13 cellular contexts compared by ENCODE assay signal in the genomic region with DNA sequence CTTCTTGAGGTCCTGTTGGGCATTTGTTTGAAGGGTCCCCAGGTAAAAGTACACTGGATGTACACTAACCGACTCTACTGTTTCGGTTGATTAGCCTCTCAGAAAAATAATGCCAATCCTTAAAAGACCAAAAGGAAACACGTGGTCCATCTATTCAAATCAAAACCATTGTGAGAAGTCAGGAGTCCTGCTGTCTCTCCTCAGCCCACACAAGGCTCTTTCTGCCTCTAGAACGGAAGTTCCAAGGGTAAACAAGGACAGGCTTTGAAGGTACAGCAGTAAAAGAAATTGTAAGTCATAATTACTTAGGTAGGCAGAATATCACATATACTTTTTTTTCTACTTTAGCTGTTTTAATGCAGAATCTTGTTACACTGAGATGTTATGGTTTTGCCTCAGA.
DNase-seq lines count a peak whose midpoint lies in the region; ATAC-seq and TF ChIP-seq lines count a peak whose summit lies in the region.
"Had no signal": no experiment of that assay in that cellular context is flagged by ENCODE, and none has a peak within 500 bp of the region (broad histone marks: within the 10 kb centered on the region; RNA-seq: fewer than 3 reads in every experiment).

No MANE protein-coding gene starts in this region.

- H3K27ac ChIP-seq in RWPE1: no peak overlapping the region
- H3K27ac ChIP-seq: colonic mucosa had no signal

- CTCF ChIA-PET in RWPE1 (lab: Yijun Ruan, JAX): no interaction called here
- CTCF ChIA-PET in HEK293T (lab: Yijun Ruan, JAX): no interaction called here

- POLR2A ChIA-PET in RWPE1 (lab: Yijun Ruan, JAX; ENCODE audit: low non-redundant PET): no interaction called here
- POLR2A ChIA-PET in HEK293T (lab: Yijun Ruan, JAX): no interaction called here

- peak; percentile 22 for DNase-seq in GM13976 (ENCODE audit: low spot score)
- peak; percentile 26 for DNase-seq in NCI-H69 (lab: John Stamatoyannopoulos, UW)
- DNase-seq in RWPE1 (ENCODE audit: low spot score): no peak
- no peak for DNase-seq in NCI-H1092 (lab: John Stamatoyannopoulos, UW)
- DNase-seq in HEK293T (ENCODE audit: extremely low spot score): no peak
- no peak for DNase-seq in foreskin melanocyte
- DNase-seq: activated CD8-positive, alpha-beta memory T cell treated with anti-CD3 and anti-CD28 coated beads for 24 hours; activated naive CD8-positive, alpha-beta T cell treated with anti-CD3 and anti-CD28 coated beads for 36 hours; colonic mucosa; NCI-H526 treated with DMSO at 0.1 percent for 48 hours; transverse colon had no signal

- peak; percentile 67 for ATAC-seq in GM19438 (IDR thresholded peaks at IDR 0.05; ENCODE audit: low read depth, unreplicated experiment)
- ATAC-seq in HG02870 (IDR thresholded peaks at IDR 0.05; ENCODE audit: unreplicated experiment): peak; percentile 88

- in situ Hi-C loops in GM13976 (cut with MboI; ENCODE audit: low sequenced_read_pairs, unreplicated experiment): no loop called here

- TF ChIP-seq CTCF in GM13976 (IDR thresholded peaks at IDR 0.05; ENCODE audit: borderline replicate concordance, control extremely low read depth, extremely low read depth, insufficient read depth, missing control alignments): no peak
- TF ChIP-seq CTCF in RWPE1 (conservative IDR thresholded peaks at IDR 0.05; ENCODE audit: low read depth): no peak

TF ChIP-seq in HEK293T, 16 proteins besides CTCF, POLR2A, EP300 and RAD21:
- TF ChIP-seq BHLHE40 (IDR thresholded peaks at IDR 0.05; ENCODE audit: borderline replicate concordance) (no peak), FOXA1 (IDR thresholded peaks at IDR 0.05) (no peak), SUZ12 (IDR thresholded peaks at IDR 0.05) (no peak), CTBP1 (IDR thresholded peaks at IDR 0.05; ENCODE audit: borderline replicate concordance) (no peak), L3MBTL2 (conservative IDR thresholded peaks at IDR 0.05) (no peak), FOXK2 (IDR thresholded peaks at IDR 0.05) (no peak), SP1 (IDR thresholded peaks at IDR 0.05) (no peak), FOXM1 (IDR thresholded peaks at IDR 0.05; ENCODE audit: borderline replicate concordance) (no peak), ZNF384 (IDR thresholded peaks at IDR 0.05) (no peak), ELF4 (IDR thresholded peaks at IDR 0.05) (no peak), NFRKB (IDR thresholded peaks at IDR 0.05) (no peak)
- TF ChIP-seq, protein P1, sequence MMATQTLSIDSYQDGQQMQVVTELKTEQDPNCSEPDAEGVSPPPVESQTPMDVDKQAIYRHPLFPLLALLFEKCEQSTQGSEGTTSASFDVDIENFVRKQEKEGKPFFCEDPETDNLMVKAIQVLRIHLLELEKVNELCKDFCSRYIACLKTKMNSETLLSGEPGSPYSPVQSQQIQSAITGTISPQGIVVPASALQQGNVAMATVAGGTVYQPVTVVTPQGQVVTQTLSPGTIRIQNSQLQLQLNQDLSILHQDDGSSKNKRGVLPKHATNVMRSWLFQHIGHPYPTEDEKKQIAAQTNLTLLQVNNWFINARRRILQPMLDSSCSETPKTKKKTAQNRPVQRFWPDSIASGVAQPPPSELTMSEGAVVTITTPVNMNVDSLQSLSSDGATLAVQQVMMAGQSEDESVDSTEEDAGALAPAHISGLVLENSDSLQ (IDR thresholded peaks at IDR 0.05): no peak

Comparison
In these comparisons a context has a peak if more than half of its experiments do, and no peak if none do; other contexts are left out.
1. DNase-seq: peak in GM13976 (single experiment) and NCI-H69 (single experiment); none in RWPE1 (single experiment), NCI-H1092 (single experiment), HEK293T (single experiment) and foreskin melanocyte (single experiment).